In the genomic region with DNA sequence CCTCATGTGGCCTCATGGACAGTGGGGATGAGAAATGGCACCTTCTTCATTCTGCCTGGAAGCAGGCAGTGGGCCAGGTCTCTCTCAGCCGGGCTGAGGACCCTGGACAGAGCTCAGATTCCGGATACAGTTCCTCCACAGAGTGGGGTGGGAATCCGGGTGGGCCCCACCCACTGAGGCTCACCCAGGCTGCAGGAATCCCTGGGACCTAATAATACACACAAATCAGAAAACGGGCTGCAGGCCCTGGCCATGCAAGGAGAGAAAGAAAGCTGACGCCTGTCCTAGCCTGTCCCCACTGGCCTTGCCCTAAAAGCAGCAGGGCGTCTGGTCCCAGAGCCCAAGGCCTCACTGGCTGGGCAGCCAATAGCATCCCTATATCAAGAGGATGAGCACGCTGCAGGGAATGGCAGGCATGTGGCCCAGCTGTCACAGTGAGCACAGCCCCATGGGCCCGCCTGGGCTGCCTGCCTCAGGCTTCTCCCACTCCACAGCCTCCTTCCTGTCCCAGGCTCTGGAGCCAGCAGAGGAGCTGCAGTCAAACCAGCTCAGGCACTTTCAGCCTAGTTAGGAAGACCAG, we compare ENCODE assay signal across 1 cellular context.
TF ChIP-seq lines count a peak whose summit lies in the region.

No MANE protein-coding gene starts in this region.

TF ChIP-seq in K562, 482 proteins besides CTCF, POLR2A, EP300 and RAD21:
- TF ChIP-seq, protein P1, sequence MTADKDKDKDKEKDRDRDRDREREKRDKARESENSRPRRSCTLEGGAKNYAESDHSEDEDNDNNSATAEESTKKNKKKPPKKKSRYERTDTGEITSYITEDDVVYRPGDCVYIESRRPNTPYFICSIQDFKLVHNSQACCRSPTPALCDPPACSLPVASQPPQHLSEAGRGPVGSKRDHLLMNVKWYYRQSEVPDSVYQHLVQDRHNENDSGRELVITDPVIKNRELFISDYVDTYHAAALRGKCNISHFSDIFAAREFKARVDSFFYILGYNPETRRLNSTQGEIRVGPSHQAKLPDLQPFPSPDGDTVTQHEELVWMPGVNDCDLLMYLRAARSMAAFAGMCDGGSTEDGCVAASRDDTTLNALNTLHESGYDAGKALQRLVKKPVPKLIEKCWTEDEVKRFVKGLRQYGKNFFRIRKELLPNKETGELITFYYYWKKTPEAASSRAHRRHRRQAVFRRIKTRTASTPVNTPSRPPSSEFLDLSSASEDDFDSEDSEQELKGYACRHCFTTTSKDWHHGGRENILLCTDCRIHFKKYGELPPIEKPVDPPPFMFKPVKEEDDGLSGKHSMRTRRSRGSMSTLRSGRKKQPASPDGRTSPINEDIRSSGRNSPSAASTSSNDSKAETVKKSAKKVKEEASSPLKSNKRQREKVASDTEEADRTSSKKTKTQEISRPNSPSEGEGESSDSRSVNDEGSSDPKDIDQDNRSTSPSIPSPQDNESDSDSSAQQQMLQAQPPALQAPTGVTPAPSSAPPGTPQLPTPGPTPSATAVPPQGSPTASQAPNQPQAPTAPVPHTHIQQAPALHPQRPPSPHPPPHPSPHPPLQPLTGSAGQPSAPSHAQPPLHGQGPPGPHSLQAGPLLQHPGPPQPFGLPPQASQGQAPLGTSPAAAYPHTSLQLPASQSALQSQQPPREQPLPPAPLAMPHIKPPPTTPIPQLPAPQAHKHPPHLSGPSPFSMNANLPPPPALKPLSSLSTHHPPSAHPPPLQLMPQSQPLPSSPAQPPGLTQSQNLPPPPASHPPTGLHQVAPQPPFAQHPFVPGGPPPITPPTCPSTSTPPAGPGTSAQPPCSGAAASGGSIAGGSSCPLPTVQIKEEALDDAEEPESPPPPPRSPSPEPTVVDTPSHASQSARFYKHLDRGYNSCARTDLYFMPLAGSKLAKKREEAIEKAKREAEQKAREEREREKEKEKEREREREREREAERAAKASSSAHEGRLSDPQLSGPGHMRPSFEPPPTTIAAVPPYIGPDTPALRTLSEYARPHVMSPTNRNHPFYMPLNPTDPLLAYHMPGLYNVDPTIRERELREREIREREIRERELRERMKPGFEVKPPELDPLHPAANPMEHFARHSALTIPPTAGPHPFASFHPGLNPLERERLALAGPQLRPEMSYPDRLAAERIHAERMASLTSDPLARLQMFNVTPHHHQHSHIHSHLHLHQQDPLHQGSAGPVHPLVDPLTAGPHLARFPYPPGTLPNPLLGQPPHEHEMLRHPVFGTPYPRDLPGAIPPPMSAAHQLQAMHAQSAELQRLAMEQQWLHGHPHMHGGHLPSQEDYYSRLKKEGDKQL (CRISPR knock-in tag; IDR thresholded peaks at IDR 0.05; ENCODE audit: borderline replicate concordance): no peak
- TF ChIP-seq, protein P2, sequence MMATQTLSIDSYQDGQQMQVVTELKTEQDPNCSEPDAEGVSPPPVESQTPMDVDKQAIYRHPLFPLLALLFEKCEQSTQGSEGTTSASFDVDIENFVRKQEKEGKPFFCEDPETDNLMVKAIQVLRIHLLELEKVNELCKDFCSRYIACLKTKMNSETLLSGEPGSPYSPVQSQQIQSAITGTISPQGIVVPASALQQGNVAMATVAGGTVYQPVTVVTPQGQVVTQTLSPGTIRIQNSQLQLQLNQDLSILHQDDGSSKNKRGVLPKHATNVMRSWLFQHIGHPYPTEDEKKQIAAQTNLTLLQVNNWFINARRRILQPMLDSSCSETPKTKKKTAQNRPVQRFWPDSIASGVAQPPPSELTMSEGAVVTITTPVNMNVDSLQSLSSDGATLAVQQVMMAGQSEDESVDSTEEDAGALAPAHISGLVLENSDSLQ (IDR thresholded peaks at IDR 0.05): no peak
- no peak for TF ChIP-seq TSHZ1 (CRISPR knock-in tag; IDR thresholded peaks at IDR 0.05)
